Comparison of ENCODE assay signal across 1 cellular context in the genomic region with DNA sequence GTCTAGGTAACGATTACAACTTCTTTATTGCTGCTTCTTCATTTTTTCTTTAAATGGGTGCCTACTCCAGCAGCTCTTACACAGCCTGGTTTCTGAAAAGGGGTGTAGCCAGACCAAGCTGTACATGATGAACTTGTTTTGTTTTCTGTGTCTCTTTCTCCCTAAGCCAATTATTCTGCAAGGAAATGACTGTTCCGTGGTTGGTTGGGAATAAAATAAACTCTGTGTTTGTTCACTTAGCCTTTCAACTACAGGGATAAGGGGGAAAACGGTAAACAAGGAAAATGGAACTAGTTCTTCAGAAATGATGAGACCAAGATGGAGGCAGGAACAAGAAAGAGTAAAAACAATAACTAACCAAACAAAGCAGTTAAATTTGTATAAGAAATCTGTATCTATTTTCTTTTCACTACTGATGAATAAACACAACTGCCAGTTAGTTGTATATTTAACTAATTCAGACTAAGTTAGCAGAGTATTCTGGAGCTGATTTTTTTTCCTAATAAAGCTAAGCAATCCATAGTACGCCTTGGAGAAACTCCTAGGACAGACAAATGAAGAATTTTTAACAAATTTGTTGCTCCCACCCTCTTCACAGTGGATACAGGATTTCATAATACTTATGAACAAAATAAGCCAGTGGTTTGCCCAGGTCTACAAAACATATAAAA.
TF ChIP-seq lines count a peak whose summit lies in the region.

A gene with protein sequence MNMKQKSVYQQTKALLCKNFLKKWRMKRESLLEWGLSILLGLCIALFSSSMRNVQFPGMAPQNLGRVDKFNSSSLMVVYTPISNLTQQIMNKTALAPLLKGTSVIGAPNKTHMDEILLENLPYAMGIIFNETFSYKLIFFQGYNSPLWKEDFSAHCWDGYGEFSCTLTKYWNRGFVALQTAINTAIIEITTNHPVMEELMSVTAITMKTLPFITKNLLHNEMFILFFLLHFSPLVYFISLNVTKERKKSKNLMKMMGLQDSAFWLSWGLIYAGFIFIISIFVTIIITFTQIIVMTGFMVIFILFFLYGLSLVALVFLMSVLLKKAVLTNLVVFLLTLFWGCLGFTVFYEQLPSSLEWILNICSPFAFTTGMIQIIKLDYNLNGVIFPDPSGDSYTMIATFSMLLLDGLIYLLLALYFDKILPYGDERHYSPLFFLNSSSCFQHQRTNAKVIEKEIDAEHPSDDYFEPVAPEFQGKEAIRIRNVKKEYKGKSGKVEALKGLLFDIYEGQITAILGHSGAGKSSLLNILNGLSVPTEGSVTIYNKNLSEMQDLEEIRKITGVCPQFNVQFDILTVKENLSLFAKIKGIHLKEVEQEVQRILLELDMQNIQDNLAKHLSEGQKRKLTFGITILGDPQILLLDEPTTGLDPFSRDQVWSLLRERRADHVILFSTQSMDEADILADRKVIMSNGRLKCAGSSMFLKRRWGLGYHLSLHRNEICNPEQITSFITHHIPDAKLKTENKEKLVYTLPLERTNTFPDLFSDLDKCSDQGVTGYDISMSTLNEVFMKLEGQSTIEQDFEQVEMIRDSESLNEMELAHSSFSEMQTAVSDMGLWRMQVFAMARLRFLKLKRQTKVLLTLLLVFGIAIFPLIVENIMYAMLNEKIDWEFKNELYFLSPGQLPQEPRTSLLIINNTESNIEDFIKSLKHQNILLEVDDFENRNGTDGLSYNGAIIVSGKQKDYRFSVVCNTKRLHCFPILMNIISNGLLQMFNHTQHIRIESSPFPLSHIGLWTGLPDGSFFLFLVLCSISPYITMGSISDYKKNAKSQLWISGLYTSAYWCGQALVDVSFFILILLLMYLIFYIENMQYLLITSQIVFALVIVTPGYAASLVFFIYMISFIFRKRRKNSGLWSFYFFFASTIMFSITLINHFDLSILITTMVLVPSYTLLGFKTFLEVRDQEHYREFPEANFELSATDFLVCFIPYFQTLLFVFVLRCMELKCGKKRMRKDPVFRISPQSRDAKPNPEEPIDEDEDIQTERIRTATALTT (N-terminal part only) (minus strand): TSS at position 94 of the 671 bp plus-strand sequence. CDS start 1,192 bp downstream, outside the sequence.

TF ChIP-seq in SK-N-SH treated with all-trans-retinoic acid at 6 μM for 48 hours, 23 proteins besides CTCF, POLR2A, EP300 and RAD21 (continued from another document):
- TF ChIP-seq, protein P1, sequence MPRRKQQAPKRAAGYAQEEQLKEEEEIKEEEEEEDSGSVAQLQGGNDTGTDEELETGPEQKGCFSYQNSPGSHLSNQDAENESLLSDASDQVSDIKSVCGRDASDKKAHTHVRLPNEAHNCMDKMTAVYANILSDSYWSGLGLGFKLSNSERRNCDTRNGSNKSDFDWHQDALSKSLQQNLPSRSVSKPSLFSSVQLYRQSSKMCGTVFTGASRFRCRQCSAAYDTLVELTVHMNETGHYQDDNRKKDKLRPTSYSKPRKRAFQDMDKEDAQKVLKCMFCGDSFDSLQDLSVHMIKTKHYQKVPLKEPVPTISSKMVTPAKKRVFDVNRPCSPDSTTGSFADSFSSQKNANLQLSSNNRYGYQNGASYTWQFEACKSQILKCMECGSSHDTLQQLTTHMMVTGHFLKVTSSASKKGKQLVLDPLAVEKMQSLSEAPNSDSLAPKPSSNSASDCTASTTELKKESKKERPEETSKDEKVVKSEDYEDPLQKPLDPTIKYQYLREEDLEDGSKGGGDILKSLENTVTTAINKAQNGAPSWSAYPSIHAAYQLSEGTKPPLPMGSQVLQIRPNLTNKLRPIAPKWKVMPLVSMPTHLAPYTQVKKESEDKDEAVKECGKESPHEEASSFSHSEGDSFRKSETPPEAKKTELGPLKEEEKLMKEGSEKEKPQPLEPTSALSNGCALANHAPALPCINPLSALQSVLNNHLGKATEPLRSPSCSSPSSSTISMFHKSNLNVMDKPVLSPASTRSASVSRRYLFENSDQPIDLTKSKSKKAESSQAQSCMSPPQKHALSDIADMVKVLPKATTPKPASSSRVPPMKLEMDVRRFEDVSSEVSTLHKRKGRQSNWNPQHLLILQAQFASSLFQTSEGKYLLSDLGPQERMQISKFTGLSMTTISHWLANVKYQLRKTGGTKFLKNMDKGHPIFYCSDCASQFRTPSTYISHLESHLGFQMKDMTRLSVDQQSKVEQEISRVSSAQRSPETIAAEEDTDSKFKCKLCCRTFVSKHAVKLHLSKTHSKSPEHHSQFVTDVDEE (CRISPR knock-in tag; IDR thresholded peaks at IDR 0.05), result no peak
- TF ChIP-seq TOX (CRISPR knock-in tag; IDR thresholded peaks at IDR 0.05; ENCODE audit: borderline replicate concordance) (no peak), ARNTL (CRISPR knock-in tag; IDR thresholded peaks at IDR 0.05; ENCODE audit: borderline replicate concordance, low read depth) (no peak), TCF4 (CRISPR knock-in tag; IDR thresholded peaks at IDR 0.05; ENCODE audit: borderline replicate concordance) (no peak), ZFP3 (CRISPR knock-in tag; IDR thresholded peaks at IDR 0.05) (no peak), ZNF8 (CRISPR knock-in tag; IDR thresholded peaks at IDR 0.05) (no peak)
